In genomic region chr15:32112101-32112500, GRCh38 we compare ENCODE assay signal across 20 cellular contexts.
"Had no signal": no experiment of that assay in that cellular context is flagged by ENCODE, and none has a peak within 500 bp of the region (broad histone marks: within the 10 kb centered on the region; RNA-seq: fewer than 3 reads in every experiment).

No MANE protein-coding gene starts in this region.

- DNase-seq: colonic mucosa; cortex of kidney; effector CD8-positive, alpha-beta T cell; effector memory CD8-positive, alpha-beta T cell; endodermal cell; erythroblast; foreskin keratinocyte; heart left ventricle; left cardiac atrium; left lung; left ventricle myocardium superior; lower lobe of right lung; mesenchymal stem cell; mucosa of descending colon had no signal

- H3K27ac ChIP-seq: colonic mucosa, epithelial cell of prostate, foreskin keratinocyte, gastroesophageal sphincter, heart left ventricle, hepatocyte, left lung, lower lobe of right lung had no signal

- H3K27ac Mint-ChIP-seq: dendritic cell treated with granulocyte-macrophage colony-stimulating factor and Interleukin-4, amounts not matched to agents 40 ng/mL and 50 ng/mL, for 4 days; effector memory CD8-positive, alpha-beta T cell; endodermal cell; mesothelial cell of epicardium had no signal

- H3K4me3 ChIP-seq: colonic mucosa, gastroesophageal sphincter, heart left ventricle, hepatocyte, left lung, lower lobe of right lung, mucosa of descending colon had no signal

- H3K79me2 ChIP-seq: hepatocyte had no signal

- H3K27me3 ChIP-seq: colonic mucosa, foreskin keratinocyte, gastroesophageal sphincter, hepatocyte had no signal

- H3K4me2 ChIP-seq: hepatocyte had no signal

- H3K4me1 Mint-ChIP-seq: endodermal cell, mesothelial cell of epicardium had no signal

- H3K9me3 ChIP-seq: colonic mucosa, gastroesophageal sphincter, heart left ventricle, left lung, lower lobe of right lung, mucosa of descending colon had no signal

- H3K4me1 ChIP-seq: colonic mucosa, foreskin keratinocyte, gastroesophageal sphincter, heart left ventricle, left lung, lower lobe of right lung had no signal

- H2AFZ ChIP-seq: hepatocyte had no signal

- H3K36me3 ChIP-seq: colonic mucosa, gastroesophageal sphincter, heart left ventricle, left lung, lower lobe of right lung had no signal

- H3K9me3 Mint-ChIP-seq: dendritic cell treated with granulocyte-macrophage colony-stimulating factor and Interleukin-4, amounts not matched to agents 40 ng/mL and 50 ng/mL, for 4 days; effector memory CD8-positive, alpha-beta T cell; endodermal cell; mesothelial cell of epicardium had no signal

- H3K36me3 Mint-ChIP-seq: mesothelial cell of epicardium had no signal

- ATAC-seq: effector memory CD8-positive, alpha-beta T cell; esophagus mucosa; foreskin keratinocyte; gastroesophageal sphincter; heart left ventricle; left cardiac atrium; left lung; left ventricle myocardium superior; lower lobe of right lung; mucosa of descending colon had no signal

- H3K4me3 Mint-ChIP-seq: dendritic cell treated with granulocyte-macrophage colony-stimulating factor and Interleukin-4, amounts not matched to agents 40 ng/mL and 50 ng/mL, for 4 days; effector memory CD8-positive, alpha-beta T cell; endodermal cell; mesothelial cell of epicardium had no signal
